Comparison of ENCODE assay signal across 13 cellular contexts in genomic region chr20:32444474-32445220, GRCh38.
A peak's percentile ranks its signal among the peaks of the same experiment; 100 is the strongest.
DNase-seq lines count a peak whose midpoint lies in the region; ATAC-seq and TF ChIP-seq lines count a peak whose summit lies in the region.
"Had no signal": no experiment of that assay in that cellular context is flagged by ENCODE, and none has a peak within 500 bp of the region (broad histone marks: within the 10 kb centered on the region; RNA-seq: fewer than 3 reads in every experiment).

No MANE protein-coding gene starts in this region.

- H3K9me3 Mint-ChIP-seq in GM23338 = no peaks in the 10 kb centered on the region
- no peaks in the 10 kb centered on the region for H3K9me3 Mint-ChIP-seq in endodermal cell

- DNase-seq in GM23338 (ENCODE audit: low spot score) = no peak
- peak; percentile 35 for DNase-seq in endodermal cell
- DNase-seq in sigmoid colon = peak; percentile 22
- no peak for DNase-seq in NCI-H2029 treated with DMSO at 0.1 percent for 48 hours (lab: John Stamatoyannopoulos, UW)
- DNase-seq: activated CD4-positive, CD25-positive, alpha-beta regulatory T cell; activated effector memory CD4-positive, alpha-beta T cell treated with Interleukin-2 at 50 U/mL for 16 hours; Calu3; NCI-H2029; retina had no signal

- WGBS in endodermal cell (ENCODE audit: insufficient coverage in 1 of 2, insufficient read length in 1 of 2), 2 experiments = 84 to 98% methylated on average over 3 to 7 of the region's 7 CpGs
- WGBS in sigmoid colon, 2 donors = 89 to 90% methylated on average over 7 of the region's 7 CpGs

- H3K27ac Mint-ChIP-seq in GM23338 (peak overlapping the region; percentile 76), endodermal cell (peak overlapping the region; percentile 14)

- H3K27me3 ChIP-seq in GM23338 (ENCODE audit: insufficient read depth) = no peaks in the 10 kb centered on the region
- H3K27me3 ChIP-seq in endodermal cell (ENCODE audit: control insufficient read depth, insufficient read depth, low read length, poor library complexity, severe bottlenecking) = no peaks in the 10 kb centered on the region
- H3K27me3 ChIP-seq in sigmoid colon = no peaks in the 10 kb centered on the region

- H3K36me3 Mint-ChIP-seq in GM23338 (ENCODE audit: low read depth) (peaks cover 16% of the 10 kb centered on the region), endodermal cell (ENCODE audit: low read depth) (peaks cover 42% of the 10 kb centered on the region)

- peaks cover 5% of the 10 kb centered on the region for H3F3A ChIP-seq in GM23338 (replicated peaks; ENCODE audit: low read depth)

- intact Hi-C loops in sigmoid colon (cut with DNase I) = no loop called here

- peaks cover 1% of the 10 kb centered on the region for H3K27me3 Mint-ChIP-seq in GM23338 (ENCODE audit: insufficient read depth, low read depth, poor library complexity)
- H3K27me3 Mint-ChIP-seq in endodermal cell (ENCODE audit: insufficient read depth) = no peaks in the 10 kb centered on the region

- no peak for TF ChIP-seq POLR2A in sigmoid colon (IDR thresholded peaks at IDR 0.05)

- H3K79me2 ChIP-seq in GM23338 (replicated peaks; ENCODE audit: insufficient read depth) = no peaks in the 10 kb centered on the region

- no peaks in the 10 kb centered on the region for H3K9me2 ChIP-seq in GM23338 (ENCODE audit: insufficient read depth)

- no peak for TF ChIP-seq EP300 in sigmoid colon (IDR thresholded peaks at IDR 0.05)

- H3K4me3 Mint-ChIP-seq in GM23338 (no peak overlapping the region), endodermal cell (no peak overlapping the region)

- H3K9me3 ChIP-seq in endodermal cell (ENCODE audit: control insufficient read depth, low read length) (no peaks in the 10 kb centered on the region), sigmoid colon (no peaks in the 10 kb centered on the region)
- H3K9me3 ChIP-seq: mucosa of descending colon had no signal

- H3K36me3 ChIP-seq in GM23338 (ENCODE audit: insufficient read depth) (peaks cover 9% of the 10 kb centered on the region; the same call in 1 of the 2 replicates), endodermal cell (ENCODE audit: control insufficient read depth, insufficient read depth, low read length) (peaks cover 54% of the 10 kb centered on the region), sigmoid colon (peaks cover 11 to 76% (median 16%) of the 10 kb centered on the region in 4 donors)

- no peak overlapping the region for H2AFZ ChIP-seq in GM23338

- H4K20me1 ChIP-seq in GM23338 (replicated peaks; ENCODE audit: insufficient read depth) = peaks cover 26% of the 10 kb centered on the region

- H3K4me1 Mint-ChIP-seq in GM23338 = peaks cover 26% of the 10 kb centered on the region
- H3K4me1 Mint-ChIP-seq in endodermal cell = peaks cover 40% of the 10 kb centered on the region

- H3K9ac ChIP-seq in endodermal cell (ENCODE audit: extremely low read depth, low read length, poor library complexity, severe bottlenecking) = no peak overlapping the region

- H3K4me1 ChIP-seq in GM23338 (ENCODE audit: insufficient read depth) (peaks cover 26% of the 10 kb centered on the region), endodermal cell (ENCODE audit: control insufficient read depth, insufficient read depth, low read length) (no peaks in the 10 kb centered on the region), sigmoid colon (peaks cover 0 to 47% (median 43%) of the 10 kb centered on the region in 4 donors)

- H3K4me3 ChIP-seq in GM23338 (no peak overlapping the region), endodermal cell (ENCODE audit: low read length) (no peak overlapping the region), sigmoid colon (no peak overlapping the region)
- H3K4me3 ChIP-seq: mucosa of descending colon had no signal

- H3K27ac ChIP-seq in GM23338 (ENCODE audit: low read depth) = peak overlapping the region; percentile 53; the same call in 1 of the 2 replicates
- peak overlapping the region; percentile 15; the same call in 1 of the 2 replicates for H3K27ac ChIP-seq in VCaP
- peak overlapping the region; percentile 61 for H3K27ac ChIP-seq in endodermal cell (ENCODE audit: low read depth, low read length)
- no peak overlapping the region for H3K27ac ChIP-seq in sigmoid colon

- ATAC-seq in GM23338 = no peak
- ATAC-seq in GM21447 (IDR thresholded peaks at IDR 0.05; ENCODE audit: unreplicated experiment) = no peak
- ATAC-seq in HG03280 (IDR thresholded peaks at IDR 0.05; ENCODE audit: unreplicated experiment) = no peak
- ATAC-seq: mucosa of descending colon had no signal

- H3K4me2 ChIP-seq in GM23338 = peak overlapping the region; percentile 48

- no peak for TF ChIP-seq CTCF in GM23338 (conservative IDR thresholded peaks at IDR 0.05; ENCODE audit: low read depth in 2 of 2)
- no peak for TF ChIP-seq CTCF in VCaP (conservative IDR thresholded peaks at IDR 0.05)
- TF ChIP-seq CTCF in endodermal cell (conservative IDR thresholded peaks at IDR 0.05) = no peak
- TF ChIP-seq CTCF in sigmoid colon (IDR thresholded peaks at IDR 0.05) = no peak

TF ChIP-seq in GM23338, 12 proteins besides CTCF, POLR2A, EP300 and RAD21:
- TF ChIP-seq JUNB (IDR thresholded peaks at IDR 0.05; ENCODE audit: unreplicated experiment) (no peak), NANOG (IDR thresholded peaks at IDR 0.05; ENCODE audit: borderline replicate concordance) (no peak), REST (IDR thresholded peaks at IDR 0.05; ENCODE audit: unreplicated experiment) (no peak), ETS1 (IDR thresholded peaks at IDR 0.05) (no peak), ZNF114 (CRISPR knock-in tag; IDR thresholded peaks at IDR 0.05) (no peak), ZNF331 (CRISPR knock-in tag; IDR thresholded peaks at IDR 0.05; ENCODE audit: low read depth) (no peak), STAT1 (IDR thresholded peaks at IDR 0.05; ENCODE audit: unreplicated experiment) (no peak), CREB1 (CRISPR knock-in tag; IDR thresholded peaks at IDR 0.05; ENCODE audit: low read depth) (no peak)

Comparison
In these comparisons a context has a peak if more than half of its experiments do, and no peak if none do; other contexts are left out.
1. DNase-seq: peak in endodermal cell (single experiment) and sigmoid colon (single experiment); none in GM23338 (single experiment) and NCI-H2029 treated with DMSO at 0.1 percent for 48 hours (single experiment).
2. H3K27ac ChIP-seq: peak in GM23338 (single experiment), VCaP (single experiment) and endodermal cell (single experiment); none in sigmoid colon (0 of 4).